1 cellular context compared by ENCODE assay signal in the genomic region with DNA sequence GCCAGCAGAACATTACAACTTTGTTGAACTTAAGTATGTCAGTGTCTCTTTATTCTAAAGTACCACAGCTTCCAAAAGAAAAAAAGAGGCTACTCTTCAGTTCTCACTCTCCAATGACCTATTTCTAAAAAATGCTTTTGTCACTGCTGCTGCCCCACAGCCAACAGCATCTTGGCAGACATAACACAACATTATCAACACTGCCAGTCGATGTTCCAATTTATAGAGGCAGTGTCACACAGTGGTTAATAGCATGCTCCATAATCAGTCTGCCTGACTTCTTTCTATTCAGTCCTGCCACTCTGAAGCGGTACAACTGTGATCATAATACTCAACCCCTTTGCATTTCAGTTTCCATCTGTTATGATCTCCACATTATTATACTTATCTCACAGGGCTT.
TF ChIP-seq lines count a peak whose summit lies in the region.

No MANE protein-coding gene starts in this region.

TF ChIP-seq in IMR-90, 13 proteins besides CTCF, POLR2A, EP300 and RAD21:
- TF ChIP-seq FOS (IDR thresholded peaks at IDR 0.05; ENCODE audit: low read depth, low read length) (no peak), SMC3 (IDR thresholded peaks at IDR 0.05; ENCODE audit: low read depth, low read length) (no peak), RFX5 (IDR thresholded peaks at IDR 0.05; ENCODE audit: low read depth, low read length) (no peak), MXI1 (IDR thresholded peaks at IDR 0.05; ENCODE audit: borderline replicate concordance, low read depth, low read length) (no peak), USF2 (IDR thresholded peaks at IDR 0.05; ENCODE audit: low read depth, low read length) (no peak), MAZ (IDR thresholded peaks at IDR 0.05; ENCODE audit: borderline replicate concordance, low read depth, low read length) (no peak), MAFK (IDR thresholded peaks at IDR 0.05; ENCODE audit: low read depth, low read length) (no peak), BHLHE40 (IDR thresholded peaks at IDR 0.05; ENCODE audit: low read depth, low read length) (no peak), NFE2L2 (IDR thresholded peaks at IDR 0.05; ENCODE audit: low read depth, low read length) (no peak), CHD1 (IDR thresholded peaks at IDR 0.05; ENCODE audit: low read depth, low read length) (no peak), RCOR1 (IDR thresholded peaks at IDR 0.05; ENCODE audit: insufficient replicate concordance, low read length) (no peak)
